31 cellular contexts compared by ENCODE assay signal in the genomic region with DNA sequence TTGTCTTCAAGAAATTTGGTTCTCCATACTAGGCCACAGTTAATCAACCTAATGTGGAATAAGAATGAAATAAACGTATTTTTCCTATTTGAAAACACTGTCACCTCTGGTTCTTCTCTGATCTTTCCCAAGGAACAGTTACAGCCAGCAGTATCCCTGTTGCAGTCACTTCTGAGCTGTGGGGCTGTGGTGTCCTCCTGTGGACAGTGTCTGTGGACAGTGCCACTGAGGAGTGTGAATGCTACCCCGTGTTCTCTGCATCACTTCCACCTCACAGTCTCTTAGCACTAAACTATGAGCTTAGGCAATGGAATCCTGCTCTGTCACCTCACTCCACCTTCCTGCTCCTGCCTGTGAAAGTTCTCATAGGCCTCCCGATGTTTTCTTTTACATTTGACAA.
"Had no signal": no experiment of that assay in that cellular context is flagged by ENCODE, and none has a peak within 500 bp of the region (broad histone marks: within the 10 kb centered on the region; RNA-seq: fewer than 3 reads in every experiment).

No MANE protein-coding gene starts in this region.

- H3K36me3 Mint-ChIP-seq: activated naive CD4-positive, alpha-beta T cell treated with anti-CD3 and anti-CD28 coated beads, Interleukin-2, amount 10 ng/mL, durations not matched to agents 7 days and 5 days; activated naive CD8-positive, alpha-beta T cell; brain; WTC11 had no signal

- H3K27me3 ChIP-seq: MG63, SJCRH30 had no signal

- H3K4me1 Mint-ChIP-seq: activated CD4-positive, alpha-beta T cell treated with anti-CD3 and anti-CD28 coated beads for 36 hours; activated CD4-positive, alpha-beta T cell treated with anti-CD3 and anti-CD28 coated beads, Interleukin-2, amount 10 ng/mL, durations not matched to agents 7 days and 5 days; activated naive CD4-positive, alpha-beta T cell treated with anti-CD3 and anti-CD28 coated beads, Interleukin-2, amount 10 ng/mL, durations not matched to agents 7 days and 5 days; activated naive CD8-positive, alpha-beta T cell treated with anti-CD3 and anti-CD28 coated beads, Interleukin-2, amount 50 U/mL, for 24 hours had no signal

- ATAC-seq: activated CD4-positive, alpha-beta T cell treated with anti-CD3 and anti-CD28 coated beads for 36 hours; activated CD4-positive, CD25-positive, alpha-beta regulatory T cell treated with anti-CD3 and anti-CD28 coated beads, Interleukin-2, amount 50 U/mL, for 24 hours; activated CD8-positive, alpha-beta T cell treated with anti-CD3 and anti-CD28 coated beads, Interleukin-2, amount 10 ng/mL, durations not matched to agents 7 days and 5 days; activated naive CD8-positive, alpha-beta T cell treated with anti-CD3 and anti-CD28 coated beads, Interleukin-2, amount 50 U/mL, for 24 hours; activated T-cell treated with anti-CD3 and anti-CD28 coated beads, Interleukin-2, amount 50 U/mL, for 4 hours; Panc1; WTC11 had no signal

- H3K4me1 ChIP-seq: SJCRH30 had no signal

- H3K27ac ChIP-seq: SJCRH30, SK-N-MC had no signal

- H3K36me3 ChIP-seq: MG63, SJCRH30 had no signal

- H3K27me3 Mint-ChIP-seq: activated CD4-positive, alpha-beta T cell treated with anti-CD3 and anti-CD28 coated beads for 36 hours; activated CD4-positive, alpha-beta T cell treated with anti-CD3 and anti-CD28 coated beads, Interleukin-2, amount 10 ng/mL, durations not matched to agents 7 days and 5 days; activated naive CD4-positive, alpha-beta T cell treated with anti-CD3 and anti-CD28 coated beads, Interleukin-2, amount 10 ng/mL, durations not matched to agents 7 days and 5 days; activated naive CD8-positive, alpha-beta T cell; activated naive CD8-positive, alpha-beta T cell treated with anti-CD3 and anti-CD28 coated beads, Interleukin-2, amount 50 U/mL, for 24 hours; brain had no signal

- H3K9me3 ChIP-seq: MG63, SJCRH30 had no signal

- DNase-seq: activated CD4-positive, alpha-beta T cell treated with anti-CD3 and anti-CD28 coated beads for 36 hours; activated CD4-positive, alpha-beta T cell treated with anti-CD3 and anti-CD28 coated beads, Interleukin-2, amount 10 ng/mL, durations not matched to agents 7 days and 5 days; activated CD4-positive, alpha-beta T cell treated with anti-CD3 and anti-CD28 coated beads, Interleukin-2, amount 50 U/mL, for 48 hours; activated CD8-positive, alpha-beta T cell treated with anti-CD3 and anti-CD28 coated beads, Interleukin-2, amount 10 ng/mL, durations not matched to agents 7 days and 5 days; activated effector memory CD4-positive, alpha-beta T cell treated with Interleukin-2 at 50 U/mL for 16 hours; activated naive CD4-positive, alpha-beta T cell treated with anti-CD3 and anti-CD28 coated beads, Interleukin-2, amount 10 ng/mL, durations not matched to agents 7 days and 5 days; activated naive CD8-positive, alpha-beta T cell treated with anti-CD3 and anti-CD28 coated beads, Interleukin-2, amount 50 U/mL, for 24 hours; activated T-cell treated with anti-CD3 and anti-CD28 coated beads for 4 hours; activated T-cell treated with anti-CD3 and anti-CD28 coated beads, Interleukin-2, amount 50 U/mL, for 4 hours; cerebellar nuclear complex; Kasumi-1; KG1; MG63; NCI-H1048; NCI-H1436 treated with DMSO at 0.1 percent for 48 hours; NCI-H1694 treated with DMSO at 0.1 percent for 48 hours; NCI-H2029; NCI-H2107; NCI-H2171; NCI-H510A treated with DMSO at 0.1 percent for 48 hours; NCI-H69; OCI-M1; SHP77; SJCRH30; T1000 had no signal

- H3K9me3 Mint-ChIP-seq: activated CD4-positive, alpha-beta T cell treated with anti-CD3 and anti-CD28 coated beads, Interleukin-2, amount 10 ng/mL, durations not matched to agents 7 days and 5 days; activated naive CD4-positive, alpha-beta T cell treated with anti-CD3 and anti-CD28 coated beads, Interleukin-2, amount 10 ng/mL, durations not matched to agents 7 days and 5 days; brain had no signal

- H3K4me3 Mint-ChIP-seq: activated CD4-positive, alpha-beta T cell treated with anti-CD3 and anti-CD28 coated beads for 36 hours; activated CD4-positive, alpha-beta T cell treated with anti-CD3 and anti-CD28 coated beads, Interleukin-2, amount 10 ng/mL, durations not matched to agents 7 days and 5 days; activated CD8-positive, alpha-beta T cell treated with anti-CD3 and anti-CD28 coated beads, Interleukin-2, amount 10 ng/mL, durations not matched to agents 7 days and 5 days; activated naive CD4-positive, alpha-beta T cell treated with anti-CD3 and anti-CD28 coated beads, Interleukin-2, amount 10 ng/mL, durations not matched to agents 7 days and 5 days; activated naive CD8-positive, alpha-beta T cell; activated naive CD8-positive, alpha-beta T cell treated with anti-CD3 and anti-CD28 coated beads, Interleukin-2, amount 50 U/mL, for 24 hours; activated T-cell treated with anti-CD3 and anti-CD28 coated beads, Interleukin-2, amount 50 U/mL, for 4 hours; brain; WTC11 had no signal

- H3K4me3 ChIP-seq: MG63, SJCRH30, SK-N-MC had no signal

- H3K27ac Mint-ChIP-seq: activated CD4-positive, alpha-beta T cell treated with anti-CD3 and anti-CD28 coated beads for 36 hours; activated CD4-positive, alpha-beta T cell treated with anti-CD3 and anti-CD28 coated beads, Interleukin-2, amount 10 ng/mL, durations not matched to agents 7 days and 5 days; activated CD8-positive, alpha-beta T cell treated with anti-CD3 and anti-CD28 coated beads, Interleukin-2, amount 10 ng/mL, durations not matched to agents 7 days and 5 days; activated naive CD4-positive, alpha-beta T cell treated with anti-CD3 and anti-CD28 coated beads, Interleukin-2, amount 10 ng/mL, durations not matched to agents 7 days and 5 days; activated naive CD8-positive, alpha-beta T cell; activated naive CD8-positive, alpha-beta T cell treated with anti-CD3 and anti-CD28 coated beads, Interleukin-2, amount 50 U/mL, for 24 hours; brain; WTC11 had no signal
